1 cellular context compared by ENCODE assay signal in genomic region chr17:80396680-80397387, GRCh38.
TF ChIP-seq lines count a peak whose summit lies in the region.

No MANE protein-coding gene starts in this region.

TF ChIP-seq in GM23338, 12 proteins besides CTCF, POLR2A, EP300 and RAD21 (continued from another document):
- TF ChIP-seq REST (IDR thresholded peaks at IDR 0.05; ENCODE audit: unreplicated experiment) (no peak), ZNF462 (CRISPR knock-in tag; IDR thresholded peaks at IDR 0.05) (no peak)
